ENCODE assay signal across 27 cellular contexts in the genomic region with DNA sequence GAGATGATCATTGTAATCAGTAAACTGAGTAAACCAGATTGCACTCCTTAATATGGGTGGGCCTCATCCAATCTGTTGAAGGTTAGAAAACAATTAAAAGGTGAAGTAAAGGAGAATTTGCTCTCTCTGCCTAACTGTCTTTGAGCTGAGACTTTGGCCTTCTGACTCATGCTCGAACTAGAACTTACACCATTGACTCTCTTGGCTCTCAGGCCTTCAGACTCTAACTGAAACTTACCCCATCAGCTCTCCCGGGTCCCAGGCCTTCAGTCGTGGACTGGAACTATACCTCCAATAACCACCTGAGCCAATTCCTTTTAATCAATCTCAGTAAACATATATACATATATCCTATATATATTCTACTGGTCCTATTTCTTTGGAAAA.
"Had no signal": no experiment of that assay in that cellular context is flagged by ENCODE, and none has a peak within 500 bp of the region (broad histone marks: within the 10 kb centered on the region; RNA-seq: fewer than 3 reads in every experiment).

No MANE protein-coding gene starts in this region.

- H3K4me1 Mint-ChIP-seq: immature natural killer cell; mesothelial cell of epicardium; naive thymus-derived CD4-positive, alpha-beta T cell had no signal

- H3K4me3 Mint-ChIP-seq: immature natural killer cell; mesothelial cell of epicardium; naive thymus-derived CD4-positive, alpha-beta T cell; nephron; type B pancreatic cell had no signal

- H3K4me3 ChIP-seq: coronary artery, esophagus squamous epithelium, heart right ventricle, left lung, ovary, psoas muscle, skin epidermis, stomach, tibial artery had no signal

- H3K27me3 ChIP-seq: esophagus squamous epithelium, heart right ventricle, left lung, ovary, stomach, tibial artery had no signal

- DNase-seq: dermis blood vessel endothelial cell; effector memory CD4-positive, alpha-beta T cell; esophagus squamous epithelium; foreskin melanocyte; glutamatergic neuron; heart right ventricle; hippocampal formation; immature natural killer cell; islet precursor cell; left lung; mesenchymal stem cell; naive thymus-derived CD4-positive, alpha-beta T cell; occipital lobe; ovary; posterior cingulate gyrus; psoas muscle; right cardiac atrium; stimulated activated CD4-positive, alpha-beta T cell treated with anti-CD3 and anti-CD28 coated beads, Interleukin-15, amount 100 ng/mL, for 24 hours; stimulated activated CD4-positive, alpha-beta T cell treated with anti-CD3 and anti-CD28 coated beads, Interleukin-2, amount 100 ng/mL, for 48 hours; stimulated activated naive CD4-positive, alpha-beta T cell; stomach; tibial artery had no signal

- H3K9me3 Mint-ChIP-seq: immature natural killer cell, mesothelial cell of epicardium, nephron had no signal

- H3K27ac Mint-ChIP-seq: immature natural killer cell; mesothelial cell of epicardium; naive thymus-derived CD4-positive, alpha-beta T cell; type B pancreatic cell had no signal

- H3K27ac ChIP-seq: coronary artery, esophagus squamous epithelium, heart right ventricle, left lung, ovary, psoas muscle, skin epidermis, stomach, tibial artery had no signal

- H3K36me3 Mint-ChIP-seq: immature natural killer cell, mesothelial cell of epicardium, type B pancreatic cell had no signal

- H3K36me3 ChIP-seq: esophagus squamous epithelium, heart right ventricle, left lung, ovary, stomach, tibial artery had no signal

- H3K9me3 ChIP-seq: esophagus squamous epithelium, heart right ventricle, left lung, ovary, psoas muscle, stomach, tibial artery had no signal

- H3K4me1 ChIP-seq: left lung had no signal

- ATAC-seq: left lung; naive thymus-derived CD4-positive, alpha-beta T cell had no signal
